ENCODE assay signal across 19 cellular contexts in the genomic region with DNA sequence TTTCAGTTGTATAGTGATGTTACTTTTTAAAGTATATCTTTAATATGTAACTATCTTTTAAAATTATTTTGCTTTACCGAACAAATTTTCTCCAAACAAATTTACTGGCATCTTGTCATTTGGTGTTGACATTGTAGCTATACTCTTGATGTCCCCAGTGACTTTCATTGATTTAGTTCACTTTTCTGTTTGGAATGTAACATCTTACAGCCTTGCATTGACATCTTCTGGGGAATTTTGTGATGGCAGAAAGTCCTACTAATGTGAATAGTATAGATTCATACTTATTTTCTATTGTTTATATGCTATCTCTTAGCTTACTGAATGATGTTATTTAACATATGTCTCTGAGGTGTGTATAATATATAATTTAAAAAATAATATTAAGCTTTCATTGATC.
"Had no signal": no experiment of that assay in that cellular context is flagged by ENCODE, and none has a peak within 500 bp of the region (broad histone marks: within the 10 kb centered on the region; RNA-seq: fewer than 3 reads in every experiment).

No MANE protein-coding gene starts in this region.

- H3K27ac Mint-ChIP-seq: activated naive CD8-positive, alpha-beta T cell treated with anti-CD3 and anti-CD28 coated beads, Interleukin-2, amount 10 ng/mL, durations not matched to agents 7 days and 5 days; activated T-helper 1 cell treated with anti-CD3 and anti-CD28 coated beads, Interleukin-12 subunit alpha, Interleukin-12 subunit beta, Interleukin-2, Interleukin-4 antibody, amounts not matched to agents 30 ng/mL and 10 ng/mL and 1 ng/mL, durations not matched to agents 14 hours and 24 hours and 36 hours; dendritic cell treated with granulocyte-macrophage colony-stimulating factor and Interleukin-4, amounts not matched to agents 40 ng/mL and 50 ng/mL, for 4 days; stimulated activated naive CD8-positive, alpha-beta T cell treated with anti-CD3 and anti-CD28 coated beads, Interleukin-15, Interleukin-2, amounts not matched to agents 100 ng/mL and 50 ng/mL, for 24 hours had no signal

- H3K27me3 ChIP-seq: heart left ventricle, ovary, upper lobe of left lung had no signal

- H3K4me1 ChIP-seq: heart left ventricle, lower lobe of right lung, upper lobe of left lung had no signal

- ATAC-seq: heart left ventricle, left colon, lower lobe of right lung, sciatic nerve had no signal

- H3K9me3 Mint-ChIP-seq: activated T-helper 1 cell treated with anti-CD3 and anti-CD28 coated beads, Interleukin-12 subunit alpha, Interleukin-12 subunit beta, Interleukin-2, Interleukin-4 antibody, amounts not matched to agents 30 ng/mL and 10 ng/mL and 1 ng/mL, durations not matched to agents 14 hours and 24 hours and 36 hours; dendritic cell treated with granulocyte-macrophage colony-stimulating factor and Interleukin-4, amounts not matched to agents 40 ng/mL and 50 ng/mL, for 4 days had no signal

- H3K4me3 Mint-ChIP-seq: activated naive CD8-positive, alpha-beta T cell treated with anti-CD3 and anti-CD28 coated beads, Interleukin-2, amount 10 ng/mL, durations not matched to agents 7 days and 5 days; activated T-helper 1 cell treated with anti-CD3 and anti-CD28 coated beads, Interleukin-12 subunit alpha, Interleukin-12 subunit beta, Interleukin-2, Interleukin-4 antibody, amounts not matched to agents 30 ng/mL and 10 ng/mL and 1 ng/mL, durations not matched to agents 14 hours and 24 hours and 36 hours; dendritic cell treated with granulocyte-macrophage colony-stimulating factor and Interleukin-4, amounts not matched to agents 40 ng/mL and 50 ng/mL, for 4 days; stimulated activated naive CD8-positive, alpha-beta T cell treated with anti-CD3 and anti-CD28 coated beads, Interleukin-15, Interleukin-2, amounts not matched to agents 100 ng/mL and 50 ng/mL, for 24 hours had no signal

- H3K36me3 ChIP-seq: heart left ventricle, lower lobe of right lung, ovary, upper lobe of left lung had no signal

- DNase-seq: activated CD4-positive, alpha-beta T cell treated with anti-CD3 and anti-CD28 coated beads, Interleukin-2, amount 50 U/mL, for 1 hour; activated CD8-positive, alpha-beta memory T cell treated with anti-CD3 and anti-CD28 coated beads for 24 hours; activated naive CD8-positive, alpha-beta T cell treated with anti-CD3 and anti-CD28 coated beads, Interleukin-2, amount 10 ng/mL, durations not matched to agents 7 days and 5 days; anterior cingulate cortex; cerebellar nuclear complex; effector memory CD4-positive, alpha-beta T cell; foreskin melanocyte; heart left ventricle; left colon; lower lobe of right lung; midbrain; ovary; T-helper 9 cell; upper lobe of left lung had no signal

- H3K4me1 Mint-ChIP-seq: activated naive CD8-positive, alpha-beta T cell treated with anti-CD3 and anti-CD28 coated beads, Interleukin-2, amount 10 ng/mL, durations not matched to agents 7 days and 5 days had no signal

- H3K36me3 Mint-ChIP-seq: activated naive CD8-positive, alpha-beta T cell treated with anti-CD3 and anti-CD28 coated beads, Interleukin-2, amount 10 ng/mL, durations not matched to agents 7 days and 5 days had no signal

- H3K27me3 Mint-ChIP-seq: activated naive CD8-positive, alpha-beta T cell treated with anti-CD3 and anti-CD28 coated beads, Interleukin-2, amount 10 ng/mL, durations not matched to agents 7 days and 5 days; dendritic cell treated with granulocyte-macrophage colony-stimulating factor and Interleukin-4, amounts not matched to agents 40 ng/mL and 50 ng/mL, for 4 days; stimulated activated naive CD8-positive, alpha-beta T cell treated with anti-CD3 and anti-CD28 coated beads, Interleukin-15, Interleukin-2, amounts not matched to agents 100 ng/mL and 50 ng/mL, for 24 hours had no signal

- H3K27ac ChIP-seq: epithelial cell of prostate, heart left ventricle, lower lobe of right lung, ovary, upper lobe of left lung had no signal

- H3K9me3 ChIP-seq: heart left ventricle, lower lobe of right lung, ovary, upper lobe of left lung had no signal

- H3K4me3 ChIP-seq: heart left ventricle, lower lobe of right lung, ovary, upper lobe of left lung had no signal
